In genomic region chr3:193819117-193819978, GRCh38 we compare ENCODE assay signal across 14 cellular contexts.
"Had no signal": no experiment of that assay in that cellular context is flagged by ENCODE, and none has a peak within 500 bp of the region (broad histone marks: within the 10 kb centered on the region; RNA-seq: fewer than 3 reads in every experiment).

No MANE protein-coding gene starts in this region.

- H3K27ac ChIP-seq: ovary, psoas muscle, tibial nerve had no signal

- H3K36me3 ChIP-seq: ovary, tibial nerve had no signal

- H3K9me3 ChIP-seq: ovary, psoas muscle, tibial nerve had no signal

- H3K4me3 ChIP-seq: ovary, psoas muscle, tibial nerve had no signal

- H3K27me3 ChIP-seq: ovary, tibial nerve had no signal

- DNase-seq: activated B cell treated with CpG ODN at 0.5 μM for 24 hours; activated CD4-positive, alpha-beta memory T cell treated with anti-CD3 and anti-CD28 coated beads for 36 hours; activated CD4-positive, alpha-beta T cell treated with anti-CD3 and anti-CD28 coated beads for 4 hours; activated CD8-positive, alpha-beta memory T cell treated with anti-CD3 and anti-CD28 coated beads, Interleukin-2, amount 10 ng/mL, durations not matched to agents 7 days and 5 days; activated naive CD4-positive, alpha-beta T cell treated with anti-CD3 and anti-CD28 coated beads for 36 hours; activated T-cell treated with anti-CD3 and anti-CD28 coated beads, Interleukin-2, amount 50 U/mL, for 1 hour; caudate nucleus; effector memory CD8-positive, alpha-beta T cell; mesenchymal stem cell; naive thymus-derived CD4-positive, alpha-beta T cell; ovary; psoas muscle had no signal

- ATAC-seq: activated CD8-positive, alpha-beta memory T cell treated with anti-CD3 and anti-CD28 coated beads, Interleukin-2, amount 10 ng/mL, durations not matched to agents 7 days and 5 days; effector memory CD8-positive, alpha-beta T cell; naive thymus-derived CD4-positive, alpha-beta T cell; psoas muscle; right cardiac atrium had no signal
